17 cellular contexts compared by ENCODE assay signal in the genomic region with DNA sequence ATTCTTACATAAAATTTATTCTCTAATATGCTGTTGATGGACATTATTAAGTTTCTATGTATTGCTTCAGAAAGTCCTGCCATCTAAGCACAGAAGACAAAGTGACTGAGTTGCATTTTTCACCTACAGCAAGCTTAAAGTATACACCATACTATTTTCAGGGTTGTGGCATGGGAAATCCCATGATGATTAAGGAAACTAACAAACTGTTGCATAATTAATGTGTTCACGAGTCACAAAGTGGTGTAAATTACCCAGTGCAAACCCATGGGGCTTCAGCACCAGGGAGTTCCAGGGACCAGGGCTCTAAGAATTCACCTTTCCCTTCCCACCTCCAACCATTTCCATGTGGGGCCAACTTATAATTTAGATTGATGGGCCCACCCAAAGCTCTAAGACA.
"Had no signal": no experiment of that assay in that cellular context is flagged by ENCODE, and none has a peak within 500 bp of the region (broad histone marks: within the 10 kb centered on the region; RNA-seq: fewer than 3 reads in every experiment).

No MANE protein-coding gene starts in this region.

- H3K4me3 ChIP-seq: coronary artery, heart left ventricle, lung, suprapubic skin, thyroid gland had no signal

- H3K4me1 ChIP-seq: heart left ventricle, suprapubic skin, thyroid gland had no signal

- H3K36me3 ChIP-seq: heart left ventricle, suprapubic skin, thyroid gland had no signal

- H3K27me3 ChIP-seq: heart left ventricle, suprapubic skin, thyroid gland had no signal

- H3K27ac ChIP-seq: coronary artery, heart left ventricle, suprapubic skin, thyroid gland had no signal

- DNase-seq: effector CD4-positive, alpha-beta T cell; endodermal cell; heart left ventricle; hippocampal formation; left colon; left ventricle myocardium superior; mesendoderm; naive thymus-derived CD4-positive, alpha-beta T cell; posterior cingulate gyrus; right cardiac atrium; small intestine; stimulated activated CD4-positive, alpha-beta T cell treated with anti-CD3 and anti-CD28 coated beads, Interleukin-12 subunit alpha, Interleukin-12 subunit beta, amount 100 ng/mL, for 4 hours; stimulated activated naive CD4-positive, alpha-beta T cell; thyroid gland had no signal
